Comparison of ENCODE assay signal across 2 cellular contexts in the genomic region with DNA sequence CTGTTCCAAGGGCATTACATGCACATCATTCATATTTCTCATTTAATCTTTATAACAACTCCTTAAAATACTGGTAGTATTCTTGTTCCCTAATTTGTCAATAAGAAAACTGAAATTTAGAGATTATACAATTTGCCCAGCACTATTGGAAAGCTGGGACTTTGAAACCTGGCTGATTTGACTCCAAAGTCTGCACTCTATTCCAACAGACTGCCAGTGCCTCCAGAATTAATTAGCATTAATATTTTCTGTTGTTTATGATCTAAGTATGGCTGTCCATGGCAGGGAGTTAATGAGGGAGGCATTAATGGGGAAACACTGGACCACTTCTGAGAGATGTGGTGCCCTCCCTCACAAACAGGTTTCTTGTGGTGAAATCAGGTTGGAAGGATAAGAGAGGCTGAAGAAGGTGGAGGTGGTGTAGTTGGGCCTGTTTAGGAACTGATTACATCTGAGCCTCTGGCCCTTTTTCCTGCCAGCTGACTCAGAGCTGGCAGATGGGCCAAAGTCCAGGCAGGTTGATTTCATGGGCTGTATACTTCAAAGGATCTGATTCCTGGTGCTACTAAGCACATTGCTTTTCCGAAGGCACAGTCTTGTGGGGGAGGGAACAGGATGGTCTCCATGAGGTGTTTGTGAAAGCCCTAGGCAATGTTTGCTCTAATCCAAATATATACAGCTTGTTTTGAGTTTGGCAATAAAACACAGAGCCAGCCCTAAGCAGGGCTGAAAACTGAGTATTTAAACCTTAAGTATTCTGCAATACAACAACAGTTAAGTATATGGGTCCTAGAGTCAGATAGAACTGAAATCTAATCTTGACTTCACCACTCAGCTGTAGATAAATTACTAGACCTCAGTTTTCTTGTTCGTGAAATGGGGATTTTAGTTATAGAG.
A peak's percentile ranks its signal among the peaks of the same experiment; 100 is the strongest.
TF ChIP-seq lines count a peak whose summit lies in the region.

No MANE protein-coding gene starts in this region.

TF ChIP-seq in IMR-90, 13 proteins besides CTCF, POLR2A, EP300 and RAD21:
- TF ChIP-seq RFX5 (IDR thresholded peaks at IDR 0.05; ENCODE audit: low read depth, low read length) (no peak), RCOR1 (IDR thresholded peaks at IDR 0.05; ENCODE audit: insufficient replicate concordance, low read length) (no peak), USF2 (IDR thresholded peaks at IDR 0.05; ENCODE audit: low read depth, low read length) (no peak), NFE2L2 (IDR thresholded peaks at IDR 0.05; ENCODE audit: low read depth, low read length) (no peak), FOS (IDR thresholded peaks at IDR 0.05; ENCODE audit: low read depth, low read length) (no peak), MXI1 (IDR thresholded peaks at IDR 0.05; ENCODE audit: borderline replicate concordance, low read depth, low read length) (no peak), CEBPB (IDR thresholded peaks at IDR 0.05; ENCODE audit: low read depth, low read length) (no peak), MAFK (IDR thresholded peaks at IDR 0.05; ENCODE audit: low read depth, low read length) (no peak), MAZ (IDR thresholded peaks at IDR 0.05; ENCODE audit: borderline replicate concordance, low read depth, low read length) (no peak)
- TF ChIP-seq, protein P1, sequence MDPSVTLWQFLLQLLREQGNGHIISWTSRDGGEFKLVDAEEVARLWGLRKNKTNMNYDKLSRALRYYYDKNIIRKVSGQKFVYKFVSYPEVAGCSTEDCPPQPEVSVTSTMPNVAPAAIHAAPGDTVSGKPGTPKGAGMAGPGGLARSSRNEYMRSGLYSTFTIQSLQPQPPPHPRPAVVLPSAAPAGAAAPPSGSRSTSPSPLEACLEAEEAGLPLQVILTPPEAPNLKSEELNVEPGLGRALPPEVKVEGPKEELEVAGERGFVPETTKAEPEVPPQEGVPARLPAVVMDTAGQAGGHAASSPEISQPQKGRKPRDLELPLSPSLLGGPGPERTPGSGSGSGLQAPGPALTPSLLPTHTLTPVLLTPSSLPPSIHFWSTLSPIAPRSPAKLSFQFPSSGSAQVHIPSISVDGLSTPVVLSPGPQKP (IDR thresholded peaks at IDR 0.05; ENCODE audit: borderline replicate concordance, low read depth, low read length) = no peak
TF ChIP-seq in IMR-90: peak in this region for 0.

TF ChIP-seq in K562, 482 proteins besides CTCF, POLR2A, EP300 and RAD21:
- TF ChIP-seq BACH1 (tag; IDR thresholded peaks at IDR 0.05) (no peak), TCF3 (CRISPR knock-in tag; IDR thresholded peaks at IDR 0.05) (peak; percentile 21; the same call in 1 of the 2 replicates), TEAD4 (IDR thresholded peaks at IDR 0.05; ENCODE audit: low read length) (peak; percentile 58; the same call in 1 of the 2 replicates), TEAD4 (CRISPR knock-in tag; IDR thresholded peaks at IDR 0.05; ENCODE audit: borderline replicate concordance) (no peak), KDM1A (IDR thresholded peaks at IDR 0.05) (no peak), CBFA2T2 (conservative IDR thresholded peaks at IDR 0.05) (peak; percentile 44), MEIS2 (IDR thresholded peaks at IDR 0.05; ENCODE audit: partially characterized antibody) (peak; percentile 14), MCM3 (IDR thresholded peaks at IDR 0.05) (no peak), CBFA2T3 (IDR thresholded peaks at IDR 0.05) (peak; percentile 69)
- TF ChIP-seq, protein P2, sequence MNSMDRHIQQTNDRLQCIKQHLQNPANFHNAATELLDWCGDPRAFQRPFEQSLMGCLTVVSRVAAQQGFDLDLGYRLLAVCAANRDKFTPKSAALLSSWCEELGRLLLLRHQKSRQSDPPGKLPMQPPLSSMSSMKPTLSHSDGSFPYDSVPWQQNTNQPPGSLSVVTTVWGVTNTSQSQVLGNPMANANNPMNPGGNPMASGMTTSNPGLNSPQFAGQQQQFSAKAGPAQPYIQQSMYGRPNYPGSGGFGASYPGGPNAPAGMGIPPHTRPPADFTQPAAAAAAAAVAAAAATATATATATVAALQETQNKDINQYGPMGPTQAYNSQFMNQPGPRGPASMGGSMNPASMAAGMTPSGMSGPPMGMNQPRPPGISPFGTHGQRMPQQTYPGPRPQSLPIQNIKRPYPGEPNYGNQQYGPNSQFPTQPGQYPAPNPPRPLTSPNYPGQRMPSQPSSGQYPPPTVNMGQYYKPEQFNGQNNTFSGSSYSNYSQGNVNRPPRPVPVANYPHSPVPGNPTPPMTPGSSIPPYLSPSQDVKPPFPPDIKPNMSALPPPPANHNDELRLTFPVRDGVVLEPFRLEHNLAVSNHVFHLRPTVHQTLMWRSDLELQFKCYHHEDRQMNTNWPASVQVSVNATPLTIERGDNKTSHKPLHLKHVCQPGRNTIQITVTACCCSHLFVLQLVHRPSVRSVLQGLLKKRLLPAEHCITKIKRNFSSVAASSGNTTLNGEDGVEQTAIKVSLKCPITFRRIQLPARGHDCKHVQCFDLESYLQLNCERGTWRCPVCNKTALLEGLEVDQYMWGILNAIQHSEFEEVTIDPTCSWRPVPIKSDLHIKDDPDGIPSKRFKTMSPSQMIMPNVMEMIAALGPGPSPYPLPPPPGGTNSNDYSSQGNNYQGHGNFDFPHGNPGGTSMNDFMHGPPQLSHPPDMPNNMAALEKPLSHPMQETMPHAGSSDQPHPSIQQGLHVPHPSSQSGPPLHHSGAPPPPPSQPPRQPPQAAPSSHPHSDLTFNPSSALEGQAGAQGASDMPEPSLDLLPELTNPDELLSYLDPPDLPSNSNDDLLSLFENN (IDR thresholded peaks at IDR 0.05; ENCODE audit: low read depth in 2 of 2, low read length in 2 of 2) = no peak
